27 cellular contexts compared by ENCODE assay signal in the genomic region with DNA sequence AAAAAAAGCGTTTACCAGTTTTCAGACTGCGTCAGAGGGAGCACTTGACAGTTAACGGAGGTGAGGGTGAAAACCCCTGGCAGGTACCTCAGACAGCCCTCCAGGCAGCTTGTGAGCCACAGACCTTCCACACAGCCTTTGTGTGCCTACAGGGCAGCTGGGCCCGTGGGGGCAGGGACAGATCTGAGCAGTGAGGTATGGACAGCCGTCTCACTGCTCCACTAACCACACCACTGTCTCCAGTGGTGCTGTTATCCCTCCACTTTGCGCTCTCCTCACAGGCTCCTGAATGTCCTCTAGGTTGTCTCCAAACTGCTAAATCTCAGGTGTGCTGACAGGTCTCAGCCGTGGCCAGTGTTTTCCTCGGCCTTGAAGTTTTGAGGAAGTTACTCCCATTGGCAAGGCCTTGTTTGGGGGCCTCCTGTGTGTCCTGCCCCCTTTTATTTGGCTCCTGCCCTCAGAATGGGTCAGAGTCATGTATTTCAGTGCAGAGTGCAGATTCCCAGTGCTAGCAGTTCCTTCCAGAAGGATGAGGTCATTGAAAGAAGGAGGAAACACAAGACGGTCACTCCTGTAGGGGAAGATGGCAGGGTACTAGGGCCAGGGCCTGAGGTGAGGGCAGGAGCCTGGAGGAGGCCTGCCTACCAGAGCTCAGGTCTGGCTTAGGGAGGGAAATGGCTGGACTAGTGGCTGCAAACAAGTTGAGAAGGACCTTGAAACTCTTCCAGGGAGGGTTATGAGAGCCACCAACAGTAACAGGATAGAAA. TPM values are rescaled to one million over a fixed set of nuclear protein-coding genes. Genes with fewer than 3 reads are reported as not detected.
DNase-seq lines count a peak whose midpoint lies in the region; ATAC-seq and TF ChIP-seq lines count a peak whose summit lies in the region.
"Had no signal": no experiment of that assay in that cellular context is flagged by ENCODE, and none has a peak within 500 bp of the region (broad histone marks: within the 10 kb centered on the region; RNA-seq: fewer than 3 reads in every experiment).

No MANE protein-coding gene starts in this region.

- TF ChIP-seq CTCF in body of pancreas (IDR thresholded peaks at IDR 0.05) (no peak), progenitor cell of endocrine pancreas (IDR thresholded peaks at IDR 0.05; ENCODE audit: unreplicated experiment) (no peak), PC-3 (conservative IDR thresholded peaks at IDR 0.05; ENCODE audit: low read depth, low read length) (no peak), upper lobe of left lung (IDR thresholded peaks at IDR 0.05) (no peak)

- CTCF ChIA-PET in PC-3 (lab: Charles Lee) = no interaction called here

- H3K79me2 ChIP-seq in PC-3 (ENCODE audit: low read length) = no peaks in the 10 kb centered on the region

- TF ChIP-seq POLR2A in body of pancreas (IDR thresholded peaks at IDR 0.05) (no peak), upper lobe of left lung (IDR thresholded peaks at IDR 0.05) (no peak)

- intact Hi-C loops in body of pancreas (cut with DNase I) (no loop called here), PC-3 (cut with micrococcal nuclease) (no loop called here)

- H3K27ac Mint-ChIP-seq in progenitor cell of endocrine pancreas = peak overlapping the region; percentile 23
- H3K27ac Mint-ChIP-seq: activated B cell treated with CpG ODN at 0.5 μM for 24 hours, endodermal cell had no signal

- no TSS peak for BruUV-seq in PC-3 (replicated peaks; lab: Mats Ljungman, UMichigan)

- H3K27me3 ChIP-seq in body of pancreas = no peaks in the 10 kb centered on the region
- H3K27me3 ChIP-seq in PC-3 (ENCODE audit: low read length) = no peaks in the 10 kb centered on the region
- H3K27me3 ChIP-seq in upper lobe of left lung = no peaks in the 10 kb centered on the region
- H3K27me3 ChIP-seq: breast epithelium, spleen, tibial nerve had no signal

- no peak overlapping the region for H3K4me2 ChIP-seq in PC-3 (ENCODE audit: low read length)

- WGBS in body of pancreas, 2 donors = 51 to 62% methylated on average over 9 of the region's 9 CpGs
- 77 to 81% methylated on average over 9 of the region's 9 CpGs for WGBS in upper lobe of left lung, 2 donors

- no peak overlapping the region for H2AFZ ChIP-seq in PC-3 (ENCODE audit: low read length)

- H3F3A ChIP-seq in PC-3 (ENCODE audit: low read length, unreplicated experiment) = no peaks in the 10 kb centered on the region

- peaks cover 17% of the 10 kb centered on the region for H3K4me1 ChIP-seq in body of pancreas
- peaks cover 10% of the 10 kb centered on the region for H3K4me1 ChIP-seq in PC-3 (ENCODE audit: insufficient read depth, low read length)
- no peaks in the 10 kb centered on the region for H3K4me1 ChIP-seq in upper lobe of left lung
- H3K4me1 ChIP-seq: breast epithelium, Caco-2, tibial nerve had no signal

- no peaks in the 10 kb centered on the region for H3K9me2 ChIP-seq in PC-3 (replicated peaks; ENCODE audit: low read length)

- H3K9me3 Mint-ChIP-seq in progenitor cell of endocrine pancreas (ENCODE audit: low read depth) = no peaks in the 10 kb centered on the region

- H3K36me3 Mint-ChIP-seq in progenitor cell of endocrine pancreas (ENCODE audit: insufficient read depth) = peaks cover 13% of the 10 kb centered on the region

- peaks cover 0 to 4% of the 10 kb centered on the region in 2 donors for H3K36me3 ChIP-seq in body of pancreas (replicated peaks in 1 of 2; ENCODE audit: insufficient read depth in 1 of 2, low read depth in 2 of 2)
- no peaks in the 10 kb centered on the region; the same call in 1 of the 2 replicates for H3K36me3 ChIP-seq in PC-3 (ENCODE audit: low read depth, low read length)
- peaks cover 0 to 37% (median 15%) of the 10 kb centered on the region in 4 donors for H3K36me3 ChIP-seq in upper lobe of left lung

- no peaks in the 10 kb centered on the region for H3K27me3 Mint-ChIP-seq in progenitor cell of endocrine pancreas
- H3K27me3 Mint-ChIP-seq: activated B cell treated with CpG ODN at 0.5 μM for 24 hours had no signal

- no peak overlapping the region for H3K9ac ChIP-seq in PC-3 (ENCODE audit: low read length)

- no peak for TF ChIP-seq EP300 in upper lobe of left lung (IDR thresholded peaks at IDR 0.05)

- no peaks in the 10 kb centered on the region for H4K20me1 ChIP-seq in PC-3 (ENCODE audit: low read length)

- H3K4me3 Mint-ChIP-seq in progenitor cell of endocrine pancreas (ENCODE audit: low read depth) = no peak overlapping the region
- H3K4me3 Mint-ChIP-seq: activated B cell treated with CpG ODN at 0.5 μM for 24 hours, endodermal cell had no signal

- H3K4me1 Mint-ChIP-seq in progenitor cell of endocrine pancreas (ENCODE audit: low read depth) = peaks cover 3% of the 10 kb centered on the region

- H3K4me3 ChIP-seq in body of pancreas = no peak overlapping the region
- H3K4me3 ChIP-seq in PC-3 (ENCODE audit: low read length) = no peak overlapping the region
- no peak overlapping the region for H3K4me3 ChIP-seq in upper lobe of left lung
- H3K4me3 ChIP-seq: breast epithelium, coronary artery, spleen, tibial nerve had no signal

- no peaks in the 10 kb centered on the region for H3K9me3 ChIP-seq in body of pancreas
- no peaks in the 10 kb centered on the region for H3K9me3 ChIP-seq in PC-3 (ENCODE audit: low read length)
- no peaks in the 10 kb centered on the region for H3K9me3 ChIP-seq in upper lobe of left lung
- H3K9me3 ChIP-seq: breast epithelium, Caco-2 had no signal

- POLR2A ChIA-PET in PC-3 (lab: Charles Lee; ENCODE audit: unreplicated experiment) = no interaction called here

- DNase-seq in NCI-H1092 treated with DMSO at 0.1 percent for 48 hours (lab: John Stamatoyannopoulos, UW) (peak; percentile 5), NCI-H1092 (lab: John Stamatoyannopoulos, UW) (no peak), NCI-H510A (lab: John Stamatoyannopoulos, UW) (peak; percentile 71), body of pancreas (peak in 1 of 4 donors; percentile 30), progenitor cell of endocrine pancreas (ENCODE audit: low spot score, unreplicated experiment) (no peak), PC-3 (no peak), COLO829 (ENCODE audit: low spot score) (no peak), upper lobe of left lung (no peak)
- DNase-seq: 8988T; activated B cell treated with CpG ODN at 0.5 μM for 24 hours; activated CD4-positive, alpha-beta T cell treated with anti-CD3 and anti-CD28 coated beads, Interleukin-2, amount 50 U/mL, for 48 hours; activated gamma-delta T cell; activated T-cell treated with anti-CD3 and anti-CD28 coated beads for 4 hours; AML-193; Caco-2; EL; endodermal cell; NCI-H1436 treated with DMSO at 0.1 percent for 48 hours; nucleus accumbens; spleen; stimulated activated CD4-positive, alpha-beta T cell treated with anti-CD3 and anti-CD28 coated beads, Interleukin-4, amount 100 ng/mL, for 1 hour; stimulated activated naive CD4-positive, alpha-beta T cell treated with Interleukin-2 at 50 U/mL for 16 hours; T-helper 9 cell had no signal

- H3K27ac ChIP-seq in body of pancreas (peak overlapping the region in 3 of 4 donors; percentile 37 to 61 (median 49)), PC-3 (ENCODE audit: low read length) (no peak overlapping the region), upper lobe of left lung (no peak overlapping the region)
- H3K27ac ChIP-seq: breast epithelium, coronary artery, spleen, tibial nerve had no signal

- ATAC-seq in body of pancreas (peak; percentile 45), PC-3 (no peak), upper lobe of left lung (ENCODE audit: low FRiP score in 2 of 2) (no peak)

RNA-seq across cellular contexts. Expression of a gene that starts 11.8 kb away (rescaled TPM):
- not detected for total RNA-seq in body of pancreas
- total RNA-seq in progenitor cell of endocrine pancreas = not detected in 2 replicates
- not detected in 2 replicates for total RNA-seq in PC-3 (2014; rRNA removed)
- not detected for total RNA-seq in upper lobe of left lung
- total RNA-seq: activated B cell treated with CpG ODN at 0.5 μM for 24 hours, breast epithelium, Caco-2, endodermal cell, H1, spleen, tibial nerve had no signal

RNA-seq across cellular contexts. Expression of a gene that starts 30.4 kb away (rescaled TPM):
- total RNA-seq in body of pancreas (10 to 100 TPM; 11.2 to 29.0 TPM), progenitor cell of endocrine pancreas (0.47 and 0.67 TPM in 2 replicates), PC-3 (2014; rRNA removed) (0.11 TPM in 1 of 2 replicates, not detected in the other), upper lobe of left lung (10 to 100 TPM in 3 of 6 donors, 1 to 10 TPM in 3; 2.3 to 26.2 (median 10.5) TPM)
- total RNA-seq: activated B cell treated with CpG ODN at 0.5 μM for 24 hours had no signal

Comparison
In these comparisons a context has a peak if more than half of its experiments do, and no peak if none do; other contexts are left out.
1. DNase-seq: peak in NCI-H1092 treated with DMSO at 0.1 percent for 48 hours (single experiment) and NCI-H510A (single experiment); none in NCI-H1092 (single experiment), progenitor cell of endocrine pancreas (single experiment), PC-3 (single experiment), COLO829 (single experiment) and upper lobe of left lung (0 of 2).
2. H3K27ac ChIP-seq: peak in body of pancreas (3 of 4); none in PC-3 (single experiment) and upper lobe of left lung (0 of 4).